ENCODE assay signal across 1 cellular context in genomic region chr5:120137582-120137981, GRCh38.
TF ChIP-seq lines count a peak whose summit lies in the region.

No MANE protein-coding gene starts in this region.

TF ChIP-seq in IMR-90, 13 proteins besides CTCF, POLR2A, EP300 and RAD21 (continued from another document):
- TF ChIP-seq ELK1 (IDR thresholded peaks at IDR 0.05; ENCODE audit: borderline replicate concordance, low read depth, low read length) = no peak
